In genomic region chr6:13873288-13874190, GRCh38 we compare ENCODE assay signal across 1 cellular context.
TF ChIP-seq lines count a peak whose summit lies in the region.

No MANE protein-coding gene starts in this region.

TF ChIP-seq in HepG2, 621 proteins besides CTCF, POLR2A, EP300 and RAD21 (continued from another document and continues in another):
- TF ChIP-seq, protein P1, sequence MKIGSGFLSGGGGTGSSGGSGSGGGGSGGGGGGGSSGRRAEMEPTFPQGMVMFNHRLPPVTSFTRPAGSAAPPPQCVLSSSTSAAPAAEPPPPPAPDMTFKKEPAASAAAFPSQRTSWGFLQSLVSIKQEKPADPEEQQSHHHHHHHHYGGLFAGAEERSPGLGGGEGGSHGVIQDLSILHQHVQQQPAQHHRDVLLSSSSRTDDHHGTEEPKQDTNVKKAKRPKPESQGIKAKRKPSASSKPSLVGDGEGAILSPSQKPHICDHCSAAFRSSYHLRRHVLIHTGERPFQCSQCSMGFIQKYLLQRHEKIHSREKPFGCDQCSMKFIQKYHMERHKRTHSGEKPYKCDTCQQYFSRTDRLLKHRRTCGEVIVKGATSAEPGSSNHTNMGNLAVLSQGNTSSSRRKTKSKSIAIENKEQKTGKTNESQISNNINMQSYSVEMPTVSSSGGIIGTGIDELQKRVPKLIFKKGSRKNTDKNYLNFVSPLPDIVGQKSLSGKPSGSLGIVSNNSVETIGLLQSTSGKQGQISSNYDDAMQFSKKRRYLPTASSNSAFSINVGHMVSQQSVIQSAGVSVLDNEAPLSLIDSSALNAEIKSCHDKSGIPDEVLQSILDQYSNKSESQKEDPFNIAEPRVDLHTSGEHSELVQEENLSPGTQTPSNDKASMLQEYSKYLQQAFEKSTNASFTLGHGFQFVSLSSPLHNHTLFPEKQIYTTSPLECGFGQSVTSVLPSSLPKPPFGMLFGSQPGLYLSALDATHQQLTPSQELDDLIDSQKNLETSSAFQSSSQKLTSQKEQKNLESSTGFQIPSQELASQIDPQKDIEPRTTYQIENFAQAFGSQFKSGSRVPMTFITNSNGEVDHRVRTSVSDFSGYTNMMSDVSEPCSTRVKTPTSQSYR (CRISPR knock-in tag; IDR thresholded peaks at IDR 0.05; ENCODE audit: borderline replicate concordance): peak; percentile 67
- no peak for TF ChIP-seq MED13 (CRISPR knock-in tag; IDR thresholded peaks at IDR 0.05)
- TF ChIP-seq CCAR2 (optimal IDR thresholded peaks at IDR 0.05; ENCODE audit: low read depth, low read length): no peak
- peak; percentile 89; the same call in 1 of the 2 replicates for TF ChIP-seq SETDB1 (CRISPR knock-in tag; IDR thresholded peaks at IDR 0.05; ENCODE audit: borderline replicate concordance)
- TF ChIP-seq SP140L (CRISPR knock-in tag; IDR thresholded peaks at IDR 0.05; ENCODE audit: borderline replicate concordance): no peak
- peak; percentile 97; the same call in 1 of the 2 replicates for TF ChIP-seq ZNF552 (CRISPR knock-in tag; IDR thresholded peaks at IDR 0.05; ENCODE audit: borderline replicate concordance)
- TF ChIP-seq ZNF530 (CRISPR knock-in tag; IDR thresholded peaks at IDR 0.05; ENCODE audit: low read depth): no peak
- TF ChIP-seq, protein P2, sequence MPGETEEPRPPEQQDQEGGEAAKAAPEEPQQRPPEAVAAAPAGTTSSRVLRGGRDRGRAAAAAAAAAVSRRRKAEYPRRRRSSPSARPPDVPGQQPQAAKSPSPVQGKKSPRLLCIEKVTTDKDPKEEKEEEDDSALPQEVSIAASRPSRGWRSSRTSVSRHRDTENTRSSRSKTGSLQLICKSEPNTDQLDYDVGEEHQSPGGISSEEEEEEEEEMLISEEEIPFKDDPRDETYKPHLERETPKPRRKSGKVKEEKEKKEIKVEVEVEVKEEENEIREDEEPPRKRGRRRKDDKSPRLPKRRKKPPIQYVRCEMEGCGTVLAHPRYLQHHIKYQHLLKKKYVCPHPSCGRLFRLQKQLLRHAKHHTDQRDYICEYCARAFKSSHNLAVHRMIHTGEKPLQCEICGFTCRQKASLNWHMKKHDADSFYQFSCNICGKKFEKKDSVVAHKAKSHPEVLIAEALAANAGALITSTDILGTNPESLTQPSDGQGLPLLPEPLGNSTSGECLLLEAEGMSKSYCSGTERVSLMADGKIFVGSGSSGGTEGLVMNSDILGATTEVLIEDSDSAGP (CRISPR knock-in tag; IDR thresholded peaks at IDR 0.05; ENCODE audit: borderline replicate concordance): peak; percentile 94
- peak; percentile 79; the same call in 1 of the 2 replicates for TF ChIP-seq ETV6 (CRISPR knock-in tag; conservative IDR thresholded peaks at IDR 0.05)
- peak; percentile 85; the same call in 1 of the 2 replicates for TF ChIP-seq ZNF746 (CRISPR knock-in tag; IDR thresholded peaks at IDR 0.05)
- TF ChIP-seq CENPX (CRISPR knock-in tag; IDR thresholded peaks at IDR 0.05): no peak
- TF ChIP-seq ATAD3A (CRISPR knock-in tag; IDR thresholded peaks at IDR 0.05): no peak
- TF ChIP-seq, protein P3, sequence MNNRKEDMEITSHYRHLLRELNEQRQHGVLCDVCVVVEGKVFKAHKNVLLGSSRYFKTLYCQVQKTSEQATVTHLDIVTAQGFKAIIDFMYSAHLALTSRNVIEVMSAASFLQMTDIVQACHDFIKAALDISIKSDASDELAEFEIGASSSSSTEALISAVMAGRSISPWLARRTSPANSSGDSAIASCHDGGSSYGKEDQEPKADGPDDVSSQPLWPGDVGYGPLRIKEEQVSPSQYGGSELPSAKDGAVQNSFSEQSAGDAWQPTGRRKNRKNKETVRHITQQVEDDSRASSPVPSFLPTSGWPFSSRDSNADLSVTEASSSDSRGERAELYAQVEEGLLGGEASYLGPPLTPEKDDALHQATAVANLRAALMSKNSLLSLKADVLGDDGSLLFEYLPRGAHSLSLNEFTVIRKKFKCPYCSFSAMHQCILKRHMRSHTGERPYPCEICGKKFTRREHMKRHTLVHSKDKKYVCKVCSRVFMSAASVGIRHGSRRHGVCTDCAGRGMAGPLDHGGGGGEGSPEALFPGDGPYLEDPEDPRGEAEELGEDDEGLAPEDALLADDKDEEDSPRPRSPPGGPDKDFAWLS (CRISPR knock-in tag; IDR thresholded peaks at IDR 0.05; ENCODE audit: borderline replicate concordance): no peak
- peak; percentile 93 for TF ChIP-seq IKZF4 (CRISPR knock-in tag; IDR thresholded peaks at IDR 0.05; ENCODE audit: borderline replicate concordance, low read depth, not compliant biosample characterization)
- TF ChIP-seq ZNF678 (CRISPR knock-in tag; IDR thresholded peaks at IDR 0.05): no peak
- peak; percentile 96 to 98 for TF ChIP-seq HMGXB4 (CRISPR knock-in tag; IDR thresholded peaks at IDR 0.05; ENCODE audit: borderline replicate concordance in 1 of 2, low read depth in 1 of 2)
- no peak for TF ChIP-seq DNMT3B (CRISPR knock-in tag; conservative IDR thresholded peaks at IDR 0.05)
- TF ChIP-seq TCF7L2 (IDR thresholded peaks at IDR 0.05; ENCODE audit: low read depth, low read length): no peak
- no peak for TF ChIP-seq PHF5A (CRISPR knock-in tag; IDR thresholded peaks at IDR 0.05; ENCODE audit: low read depth, unreplicated experiment)
- peak; percentile 75 for TF ChIP-seq ELF1 (CRISPR knock-in tag; IDR thresholded peaks at IDR 0.05)
- peak; percentile 86 for TF ChIP-seq KAT8 (CRISPR knock-in tag; IDR thresholded peaks at IDR 0.05)
- peak; percentile 82; the same call in 1 of the 2 replicates for TF ChIP-seq ZNF670 (CRISPR knock-in tag; IDR thresholded peaks at IDR 0.05; ENCODE audit: borderline replicate concordance)
- TF ChIP-seq, protein P4, sequence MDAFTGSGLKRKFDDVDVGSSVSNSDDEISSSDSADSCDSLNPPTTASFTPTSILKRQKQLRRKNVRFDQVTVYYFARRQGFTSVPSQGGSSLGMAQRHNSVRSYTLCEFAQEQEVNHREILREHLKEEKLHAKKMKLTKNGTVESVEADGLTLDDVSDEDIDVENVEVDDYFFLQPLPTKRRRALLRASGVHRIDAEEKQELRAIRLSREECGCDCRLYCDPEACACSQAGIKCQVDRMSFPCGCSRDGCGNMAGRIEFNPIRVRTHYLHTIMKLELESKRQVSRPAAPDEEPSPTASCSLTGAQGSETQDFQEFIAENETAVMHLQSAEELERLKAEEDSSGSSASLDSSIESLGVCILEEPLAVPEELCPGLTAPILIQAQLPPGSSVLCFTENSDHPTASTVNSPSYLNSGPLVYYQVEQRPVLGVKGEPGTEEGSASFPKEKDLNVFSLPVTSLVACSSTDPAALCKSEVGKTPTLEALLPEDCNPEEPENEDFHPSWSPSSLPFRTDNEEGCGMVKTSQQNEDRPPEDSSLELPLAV (CRISPR knock-in tag; conservative IDR thresholded peaks at IDR 0.05; ENCODE audit: low read depth): no peak
- TF ChIP-seq IKZF5 (CRISPR knock-in tag; IDR thresholded peaks at IDR 0.05): peak; percentile 78
- TF ChIP-seq NFKB2 (CRISPR knock-in tag; IDR thresholded peaks at IDR 0.05; ENCODE audit: borderline replicate concordance): peak; percentile 99; the same call in 1 of the 2 replicates
- TF ChIP-seq KLF13 (CRISPR knock-in tag; IDR thresholded peaks at IDR 0.05): peak; percentile 89; the same call in 1 of the 2 replicates
- peak; percentile 81 for TF ChIP-seq ZNF263 (CRISPR knock-in tag; IDR thresholded peaks at IDR 0.05)
- 0 out of 2 replicates have a peak, but pooled peaks have one; percentile 23 for TF ChIP-seq ZBTB1 (CRISPR knock-in tag; IDR thresholded peaks at IDR 0.05; ENCODE audit: borderline replicate concordance)
- TF ChIP-seq, protein P5, sequence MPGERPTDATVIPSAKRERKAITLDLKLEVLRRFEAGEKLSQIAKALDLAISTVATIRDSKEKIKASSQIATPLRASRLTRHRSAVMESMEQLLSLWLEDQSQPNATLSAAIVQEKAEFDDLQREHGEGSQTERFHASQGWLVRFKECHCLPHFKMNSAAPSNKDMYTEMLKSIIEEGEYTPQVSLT (CRISPR knock-in tag; IDR thresholded peaks at IDR 0.05; ENCODE audit: borderline replicate concordance, low read depth): no peak
- no peak for TF ChIP-seq DMTF1 (CRISPR knock-in tag; IDR thresholded peaks at IDR 0.05)
- TF ChIP-seq ZNF773 (CRISPR knock-in tag; IDR thresholded peaks at IDR 0.05; ENCODE audit: borderline replicate concordance): peak; percentile 98
- TF ChIP-seq MED8 (CRISPR knock-in tag; IDR thresholded peaks at IDR 0.05; ENCODE audit: insufficient replicate concordance): peak; percentile 56
- TF ChIP-seq ZFP37 (CRISPR knock-in tag; IDR thresholded peaks at IDR 0.05; ENCODE audit: borderline replicate concordance): peak; percentile 96; the same call in 1 of the 2 replicates
- peak; percentile 85; the same call in 1 of the 2 replicates for TF ChIP-seq MXD4 (CRISPR knock-in tag; IDR thresholded peaks at IDR 0.05)
- peak; percentile 99 for TF ChIP-seq RNF2 (conservative IDR thresholded peaks at IDR 0.05; ENCODE audit: low read depth)
- TF ChIP-seq NR2C2 (CRISPR knock-in tag; IDR thresholded peaks at IDR 0.05; ENCODE audit: borderline replicate concordance): peak; percentile 55; the same call in 1 of the 2 replicates
- peak; percentile 93 for TF ChIP-seq ZNF782 (CRISPR knock-in tag; IDR thresholded peaks at IDR 0.05; ENCODE audit: borderline replicate concordance)
- peak; percentile 94 for TF ChIP-seq ZNF232 (CRISPR knock-in tag; IDR thresholded peaks at IDR 0.05; ENCODE audit: borderline replicate concordance)
- TF ChIP-seq EED (CRISPR knock-in tag; IDR thresholded peaks at IDR 0.05): peak; percentile 97
- TF ChIP-seq ELK4 (CRISPR knock-in tag; IDR thresholded peaks at IDR 0.05; ENCODE audit: borderline replicate concordance): peak; percentile 72; the same call in 1 of the 2 replicates
- no peak for TF ChIP-seq ZNF577 (CRISPR knock-in tag; IDR thresholded peaks at IDR 0.05; ENCODE audit: borderline replicate concordance, low read depth)
- TF ChIP-seq FOXC1 (CRISPR knock-in tag; IDR thresholded peaks at IDR 0.05; ENCODE audit: borderline replicate concordance): peak; percentile 96
- peak; percentile 95; the same call in 1 of the 2 replicates for TF ChIP-seq SNAPC2 (CRISPR knock-in tag; IDR thresholded peaks at IDR 0.05)
- TF ChIP-seq ZC3H13 (CRISPR knock-in tag; IDR thresholded peaks at IDR 0.05): 0 out of 2 replicates have a peak, but pooled peaks have one; percentile 67
- no peak for TF ChIP-seq ZNF251 (CRISPR knock-in tag; IDR thresholded peaks at IDR 0.05)
- TF ChIP-seq GABPA (IDR thresholded peaks at IDR 0.05; ENCODE audit: low read depth, low read length): no peak
- peak; percentile 56; the same call in 1 of the 2 replicates for TF ChIP-seq GABPA (CRISPR knock-in tag; IDR thresholded peaks at IDR 0.05; ENCODE audit: low read depth)
- peak; percentile 64; the same call in 1 of the 2 replicates for TF ChIP-seq ZNF713 (CRISPR knock-in tag; IDR thresholded peaks at IDR 0.05)
- no peak for TF ChIP-seq RBM22 (optimal IDR thresholded peaks at IDR 0.05; ENCODE audit: low read length)
- TF ChIP-seq DBP (CRISPR knock-in tag; IDR thresholded peaks at IDR 0.05; ENCODE audit: not compliant biosample characterization): peak; percentile 84
- TF ChIP-seq HDAC1 (CRISPR knock-in tag; IDR thresholded peaks at IDR 0.05): peak; percentile 62
- peak; percentile 100 for TF ChIP-seq ARID2 (CRISPR knock-in tag; IDR thresholded peaks at IDR 0.05; ENCODE audit: borderline replicate concordance)
- 0 out of 2 replicates have a peak, but pooled peaks have one; percentile 34 for TF ChIP-seq ZBTB21 (CRISPR knock-in tag; IDR thresholded peaks at IDR 0.05)
- peak; percentile 64; the same call in 1 of the 2 replicates for TF ChIP-seq ZNF468 (CRISPR knock-in tag; IDR thresholded peaks at IDR 0.05)
